In the genomic region with DNA sequence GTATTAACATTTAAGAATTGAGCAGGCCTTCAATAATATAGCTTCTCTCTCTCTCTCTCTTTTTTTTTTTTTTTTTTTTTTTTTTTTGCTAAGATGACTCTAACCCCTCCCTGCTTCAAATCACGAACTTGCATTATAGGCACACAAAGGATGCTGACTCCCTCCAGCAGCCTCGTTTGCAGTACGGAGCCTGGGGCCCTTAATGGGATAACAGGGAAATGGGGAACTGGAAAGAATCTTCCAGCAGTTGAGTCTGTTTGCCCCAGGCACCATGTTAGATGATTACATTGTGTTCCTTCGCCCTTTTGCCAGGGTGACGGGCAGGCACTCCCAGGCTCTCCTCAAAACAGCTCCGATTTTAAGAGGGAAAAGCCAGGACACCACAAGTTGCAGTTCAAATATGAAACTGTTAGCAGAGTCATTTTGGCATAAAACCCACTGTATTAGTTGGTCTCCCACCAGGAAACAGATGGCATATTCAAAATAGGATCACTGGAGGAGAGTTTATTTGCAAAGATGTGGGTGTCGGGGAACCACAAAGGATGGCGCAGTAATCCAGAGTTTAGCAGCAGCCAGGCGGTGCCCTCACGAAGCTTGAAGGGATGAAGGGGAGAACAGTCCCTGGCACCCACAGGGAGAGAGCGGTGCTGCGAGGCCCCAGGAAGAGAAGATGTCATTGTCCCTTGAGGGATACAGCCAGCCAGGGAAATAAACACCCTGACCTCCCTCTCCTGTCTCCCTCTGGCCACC, we compare ENCODE assay signal across 13 cellular contexts. TPM values are rescaled to one million over a fixed set of nuclear protein-coding genes. Genes with fewer than 3 reads are reported as not detected.
DNase-seq lines count a peak whose midpoint lies in the region; ATAC-seq, FAIRE-seq and TF ChIP-seq lines count a peak whose summit lies in the region.
"Had no signal": no experiment of that assay in that cellular context is flagged by ENCODE, and none has a peak within 500 bp of the region (broad histone marks: within the 10 kb centered on the region; RNA-seq: fewer than 3 reads in every experiment).

No MANE protein-coding gene starts in this region.

- no peak overlapping the region for H2AFZ ChIP-seq in H9 (ENCODE audit: low read length)

- WGBS in H9 (ENCODE audit: extremely low coverage, insufficient read length, low lambda C conversion rate) = no CpG with 5 or more reads among the region's 12 CpGs

- no peak overlapping the region for H3K9ac ChIP-seq in H9 (ENCODE audit: extremely low read depth, insufficient read length, low read length)

- H4K8ac ChIP-seq in H9 (replicated peaks; ENCODE audit: insufficient read length, low read depth, low read length) = no peak overlapping the region

- H3K4me3 Mint-ChIP-seq in CD8-positive, alpha-beta T cell = peak overlapping the region; percentile 72
- no peak overlapping the region for H3K4me3 Mint-ChIP-seq in H9
- no peak overlapping the region for H3K4me3 Mint-ChIP-seq in central memory CD8-positive, alpha-beta T cell
- H3K4me3 Mint-ChIP-seq in neural crest cell = peak overlapping the region; percentile 24
- H3K4me3 Mint-ChIP-seq in activated CD8-positive, alpha-beta memory T cell treated with anti-CD3 and anti-CD28 coated beads, Interleukin-2, amount 10 ng/mL, durations not matched to agents 7 days and 5 days = no peak overlapping the region

- intact Hi-C loops in CD8-positive, alpha-beta T cell (cut with DNase I, micrococcal nuclease) = loop anchor here in 1 of 2 experiments (2.0 kb wide), 1 partner anchor 15 kb away; no protein-coding TSS in a partner anchor

- peaks cover 33% of the 10 kb centered on the region for H3K4me1 ChIP-seq in CD8-positive, alpha-beta T cell (ENCODE audit: insufficient read depth, low read length)
- H3K4me1 ChIP-seq in H9 (ENCODE audit: insufficient read depth, low read length) = no peaks in the 10 kb centered on the region; the same call in 1 of the 2 replicates

- CTCF ChIA-PET in CD8-positive, alpha-beta T cell (lab: Charles Lee) = interaction anchor here (0.7 to 8.8 kb wide), 8 partner anchors 9 to 82 kb away, joined by 3 to 68 read pairs (median 3); no protein-coding TSS in a partner anchor
- CTCF ChIA-PET in activated CD8-positive, alpha-beta memory T cell treated with anti-CD3 and anti-CD28 coated beads, Interleukin-2, amount 10 ng/mL, durations not matched to agents 7 days and 5 days (lab: Charles Lee) = interaction anchor here (0.6 to 3.0 kb wide), 5 partner anchors 10 to 201 kb away, joined by 3 to 33 read pairs (median 3); no protein-coding TSS in a partner anchor

- H4K91ac ChIP-seq in H9 (ENCODE audit: insufficient read length, low read depth, low read length) = no peak overlapping the region

- no peaks in the 10 kb centered on the region for H3K27me3 Mint-ChIP-seq in CD8-positive, alpha-beta T cell (ENCODE audit: low read depth)
- H3K27me3 Mint-ChIP-seq in H9 (ENCODE audit: low read depth) (no peaks in the 10 kb centered on the region; the same call in 1 of the 2 replicates), neural crest cell (ENCODE audit: low read depth) (no peaks in the 10 kb centered on the region)
- H3K27me3 Mint-ChIP-seq in central memory CD8-positive, alpha-beta T cell = no peaks in the 10 kb centered on the region
- H3K27me3 Mint-ChIP-seq in activated CD8-positive, alpha-beta memory T cell treated with anti-CD3 and anti-CD28 coated beads, Interleukin-2, amount 10 ng/mL, durations not matched to agents 7 days and 5 days = peaks cover 4% of the 10 kb centered on the region

- H3K14ac ChIP-seq in H9 (ENCODE audit: insufficient read depth, low read length) = no peak overlapping the region; the same call in 1 of the 2 replicates

- no peaks in the 10 kb centered on the region for H3K27me3 ChIP-seq in CD8-positive, alpha-beta T cell (ENCODE audit: insufficient read depth, low read length)
- no peaks in the 10 kb centered on the region for H3K27me3 ChIP-seq in H9 (ENCODE audit: insufficient read depth, low read length)

- peak overlapping the region; percentile 27 for H3K27ac ChIP-seq in CD8-positive, alpha-beta T cell (ENCODE audit: low read depth, low read length)
- no peak overlapping the region for H3K27ac ChIP-seq in H9 (ENCODE audit: insufficient read length, low read depth, low read length)

- TF ChIP-seq CTCF in CD8-positive, alpha-beta T cell (IDR thresholded peaks at IDR 0.05) = no peak
- TF ChIP-seq CTCF in H9 (conservative IDR thresholded peaks at IDR 0.05) (no peak), neural crest cell (conservative IDR thresholded peaks at IDR 0.05) (no peak)

- no peaks in the 10 kb centered on the region for H3K23me2 ChIP-seq in H9 (ENCODE audit: insufficient read length, low read depth, low read length, poor library complexity, severe bottlenecking)

- no peak overlapping the region for H3K4me3 ChIP-seq in CD8-positive, alpha-beta T cell (ENCODE audit: low read depth, low read length)

- H3K79me1 ChIP-seq in H9 (ENCODE audit: insufficient read depth, low read depth, low read length, poor library complexity, severe bottlenecking) = no peaks in the 10 kb centered on the region

- H3K36me3 Mint-ChIP-seq in CD8-positive, alpha-beta T cell = no peaks in the 10 kb centered on the region
- H3K36me3 Mint-ChIP-seq in H9 (ENCODE audit: insufficient read depth in 1 of 3, low read depth in 3 of 3) (peaks cover 0 to 28% (median 6%) of the 10 kb centered on the region in 3 experiments; a peak in 5 of 7 replicates), neural crest cell (ENCODE audit: low read depth) (no peaks in the 10 kb centered on the region)
- H3K36me3 Mint-ChIP-seq in central memory CD8-positive, alpha-beta T cell (ENCODE audit: insufficient read depth) = peaks cover 3% of the 10 kb centered on the region
- H3K36me3 Mint-ChIP-seq in activated CD8-positive, alpha-beta memory T cell treated with anti-CD3 and anti-CD28 coated beads, Interleukin-2, amount 10 ng/mL, durations not matched to agents 7 days and 5 days = no peaks in the 10 kb centered on the region

- POLR2A ChIA-PET in CD8-positive, alpha-beta T cell (lab: Charles Lee) = interaction anchor here (0.8 to 3.1 kb wide), 15 partner anchors 11 to 208 kb away, joined by 3 to 44 read pairs (median 4); a partner anchor contains a TSS

- H3K27ac Mint-ChIP-seq in CD8-positive, alpha-beta T cell = peak overlapping the region; percentile 92
- H3K27ac Mint-ChIP-seq in H9 = peak overlapping the region in 2 of 3 experiments; percentile 18 to 64; a peak in 2 of 7 replicates
- peak overlapping the region; percentile 86 for H3K27ac Mint-ChIP-seq in central memory CD8-positive, alpha-beta T cell (ENCODE audit: low read depth)
- peak overlapping the region; percentile 69 for H3K27ac Mint-ChIP-seq in neural crest cell (ENCODE audit: unreplicated experiment)
- no peak overlapping the region for H3K27ac Mint-ChIP-seq in activated CD8-positive, alpha-beta memory T cell treated with anti-CD3 and anti-CD28 coated beads, Interleukin-2, amount 10 ng/mL, durations not matched to agents 7 days and 5 days

- no peaks in the 10 kb centered on the region for H3K79me2 ChIP-seq in H9 (ENCODE audit: insufficient read depth, low read length)

- H3T11ph ChIP-seq in H9 (ENCODE audit: low read length) = no peak overlapping the region

- no peak overlapping the region for H4K5ac ChIP-seq in H9 (ENCODE audit: insufficient read length, low read depth, low read length)

- H2BK5ac ChIP-seq in H9 (ENCODE audit: insufficient read length, low read length) = no peak overlapping the region

- H3K9me3 Mint-ChIP-seq in CD8-positive, alpha-beta T cell = no peaks in the 10 kb centered on the region
- H3K9me3 Mint-ChIP-seq in H9 (peaks cover 13% of the 10 kb centered on the region in 2 experiments), neural crest cell (no peaks in the 10 kb centered on the region)
- no peaks in the 10 kb centered on the region for H3K9me3 Mint-ChIP-seq in central memory CD8-positive, alpha-beta T cell
- no peaks in the 10 kb centered on the region for H3K9me3 Mint-ChIP-seq in activated CD8-positive, alpha-beta memory T cell treated with anti-CD3 and anti-CD28 coated beads, Interleukin-2, amount 10 ng/mL, durations not matched to agents 7 days and 5 days (ENCODE audit: low read depth)

- no peak overlapping the region for H3K56ac ChIP-seq in H9 (ENCODE audit: insufficient read length, low read depth, low read length)

- no peak overlapping the region for H2BK120ac ChIP-seq in H9 (ENCODE audit: low read depth, low read length, poor library complexity, severe bottlenecking)

- no peaks in the 10 kb centered on the region for H3K36me3 ChIP-seq in CD8-positive, alpha-beta T cell (ENCODE audit: insufficient read depth, low read length)

- no peak overlapping the region for H2BK12ac ChIP-seq in H9 (ENCODE audit: insufficient read length, low read depth, low read length)

- H3K18ac ChIP-seq in H9 (ENCODE audit: insufficient read length, low read depth, low read length) = no peak overlapping the region

- H3K4me2 ChIP-seq in H9 (ENCODE audit: insufficient read depth, insufficient read length, low read length) = no peak overlapping the region

- ATAC-seq in CD8-positive, alpha-beta T cell = peak; percentile 24
- no peak for ATAC-seq in central memory CD8-positive, alpha-beta T cell (replicated peaks; ENCODE audit: extremely low read depth, poor library complexity, severe bottlenecking)
- no peak for ATAC-seq in GM18858 (IDR thresholded peaks at IDR 0.05; ENCODE audit: unreplicated experiment)
- ATAC-seq in activated CD8-positive, alpha-beta memory T cell treated with anti-CD3 and anti-CD28 coated beads, Interleukin-2, amount 10 ng/mL, durations not matched to agents 7 days and 5 days = no peak

- H3K4ac ChIP-seq in H9 (ENCODE audit: low read depth, low read length) = no peak overlapping the region

- no peak overlapping the region; the same call in 1 of the 2 replicates for H2BK15ac ChIP-seq in H9 (ENCODE audit: low read depth, low read length)

- H3K4me1 Mint-ChIP-seq in CD8-positive, alpha-beta T cell (ENCODE audit: low read depth) = peaks cover 46% of the 10 kb centered on the region
- peaks cover 13 to 15% of the 10 kb centered on the region in 2 experiments for H3K4me1 Mint-ChIP-seq in H9
- peaks cover 20% of the 10 kb centered on the region for H3K4me1 Mint-ChIP-seq in central memory CD8-positive, alpha-beta T cell
- H3K4me1 Mint-ChIP-seq in neural crest cell = peaks cover 16% of the 10 kb centered on the region
- peaks cover 15% of the 10 kb centered on the region for H3K4me1 Mint-ChIP-seq in activated CD8-positive, alpha-beta memory T cell treated with anti-CD3 and anti-CD28 coated beads, Interleukin-2, amount 10 ng/mL, durations not matched to agents 7 days and 5 days

- no peaks in the 10 kb centered on the region for H3K9me3 ChIP-seq in CD8-positive, alpha-beta T cell (ENCODE audit: low read length)
- H3K9me3 ChIP-seq in H9 (ENCODE audit: control insufficient read depth, low read depth, low read length) = no peaks in the 10 kb centered on the region

- DNase-seq in CD8-positive, alpha-beta T cell = no peak
- DNase-seq in H9 (no peak), neural crest cell (ENCODE audit: low read depth, low spot score) (no peak), 8988T (no peak), GM19239 (ENCODE audit: insufficient read length, low spot score) (no peak)
- DNase-seq in central memory CD8-positive, alpha-beta T cell (ENCODE audit: low spot score in 2 of 2) = no peak
- DNase-seq in activated CD8-positive, alpha-beta memory T cell treated with anti-CD3 and anti-CD28 coated beads, Interleukin-2, amount 10 ng/mL, durations not matched to agents 7 days and 5 days = no peak
- DNase-seq: H7, kidney glomerular epithelial cell, RPMI8226 had no signal

- H2BK20ac ChIP-seq in H9 (ENCODE audit: low read depth, low read length, poor library complexity, severe bottlenecking) = no peak overlapping the region

- FAIRE-seq in GM19239 (lab: Jason Lieb, UNC) = no peak

- no peaks in the 10 kb centered on the region for H4K20me1 ChIP-seq in H9 (ENCODE audit: control insufficient read depth, insufficient read depth, insufficient read length)

- no peak overlapping the region for H3K23ac ChIP-seq in H9 (ENCODE audit: insufficient read length, low read depth, low read length)

- no peak overlapping the region for H2AK5ac ChIP-seq in H9 (ENCODE audit: insufficient read length, low read length)

RNA-seq across cellular contexts. Expression of a gene that starts 26.5 kb away (rescaled TPM):
- total RNA-seq in CD8-positive, alpha-beta T cell = not detected
- total RNA-seq in H9 (2021) = not detected in 2 replicates
- total RNA-seq in neural crest cell = not detected in 2 replicates
- not detected for total RNA-seq in activated CD8-positive, alpha-beta memory T cell treated with anti-CD3 and anti-CD28 coated beads, Interleukin-2, amount 10 ng/mL, durations not matched to agents 7 days and 5 days
- total RNA-seq: Daoy, H7, NCI-H460 had no signal

Comparison
In these comparisons a context has a peak if more than half of its experiments do, and no peak if none do; other contexts are left out.
1. H3K4me3 Mint-ChIP-seq: peak in CD8-positive, alpha-beta T cell (single experiment) and neural crest cell (single experiment); none in H9 (0 of 2), central memory CD8-positive, alpha-beta T cell (single experiment) and activated CD8-positive, alpha-beta memory T cell treated with anti-CD3 and anti-CD28 coated beads, Interleukin-2, amount 10 ng/mL, durations not matched to agents 7 days and 5 days (single experiment).